23 cellular contexts compared by ENCODE assay signal in the genomic region with DNA sequence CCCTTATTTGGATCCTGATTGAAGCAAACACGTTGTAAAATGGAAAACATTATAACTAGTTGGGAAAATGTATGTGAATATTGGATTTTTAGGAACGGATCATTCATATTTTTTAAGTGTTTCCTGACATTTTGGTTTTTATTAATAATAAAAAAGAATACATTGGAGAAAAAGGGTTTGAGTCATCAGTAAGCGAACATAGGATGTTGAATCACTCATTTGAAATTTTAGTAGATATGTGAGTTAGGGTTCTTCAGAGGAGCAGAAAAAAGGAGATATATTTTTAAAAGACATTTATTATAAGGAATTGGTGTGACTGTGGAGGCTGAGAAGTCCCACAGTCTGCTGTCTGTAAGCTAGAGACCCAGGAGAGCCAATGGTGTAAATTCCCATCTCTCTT.
"Had no signal": no experiment of that assay in that cellular context is flagged by ENCODE, and none has a peak within 500 bp of the region (broad histone marks: within the 10 kb centered on the region; RNA-seq: fewer than 3 reads in every experiment).

No MANE protein-coding gene starts in this region.

- DNase-seq: colonic mucosa; effector CD4-positive, alpha-beta T cell; endodermal cell; foreskin melanocyte; head of caudate nucleus; left colon; left ventricle myocardium superior; mesendoderm; naive B cell; occipital lobe; psoas muscle; retina; right lobe of liver; spleen; stimulated activated CD4-positive, alpha-beta T cell treated with anti-CD3 and anti-CD28 coated beads, Interleukin-15, amount 100 ng/mL, for 24 hours; stimulated activated CD4-positive, alpha-beta T cell treated with anti-CD3 and anti-CD28 coated beads, Interleukin-1b, Interleukin-23, amount 100 ng/mL, for 48 hours; stimulated activated CD4-positive, alpha-beta T cell treated with anti-CD3 and anti-CD28 coated beads, Interleukin-4, amount 100 ng/mL, for 24 hours; stimulated activated naive CD8-positive, alpha-beta T cell treated with anti-CD3 and anti-CD28 coated beads, Interleukin-15, amount 100 ng/mL, for 72 hours; testis; transverse colon had no signal

- ATAC-seq: left colon; left ventricle myocardium superior; psoas muscle; right lobe of liver; stimulated activated naive CD8-positive, alpha-beta T cell treated with anti-CD3 and anti-CD28 coated beads, Interleukin-15, amount 100 ng/mL, for 72 hours had no signal

- H3K36me3 ChIP-seq: colonic mucosa, right lobe of liver, spleen, transverse colon had no signal

- H3K9me3 ChIP-seq: colonic mucosa, psoas muscle, right lobe of liver, spleen, testis, transverse colon had no signal

- H3K4me2 ChIP-seq: hepatocyte had no signal

- H3K4me3 ChIP-seq: colonic mucosa, hepatocyte, lung, psoas muscle, right lobe of liver, spleen, testis, transverse colon had no signal

- H3K27me3 ChIP-seq: colonic mucosa, hepatocyte, right lobe of liver, spleen, testis, transverse colon had no signal

- H2AFZ ChIP-seq: hepatocyte, parathyroid adenoma had no signal

- H3K9ac ChIP-seq: parathyroid adenoma had no signal

- H3K4me1 ChIP-seq: colonic mucosa, spleen had no signal

- H3K27ac ChIP-seq: colonic mucosa, hepatocyte, parathyroid adenoma, psoas muscle, right lobe of liver, spleen, testis, transverse colon had no signal
